In the genomic region with DNA sequence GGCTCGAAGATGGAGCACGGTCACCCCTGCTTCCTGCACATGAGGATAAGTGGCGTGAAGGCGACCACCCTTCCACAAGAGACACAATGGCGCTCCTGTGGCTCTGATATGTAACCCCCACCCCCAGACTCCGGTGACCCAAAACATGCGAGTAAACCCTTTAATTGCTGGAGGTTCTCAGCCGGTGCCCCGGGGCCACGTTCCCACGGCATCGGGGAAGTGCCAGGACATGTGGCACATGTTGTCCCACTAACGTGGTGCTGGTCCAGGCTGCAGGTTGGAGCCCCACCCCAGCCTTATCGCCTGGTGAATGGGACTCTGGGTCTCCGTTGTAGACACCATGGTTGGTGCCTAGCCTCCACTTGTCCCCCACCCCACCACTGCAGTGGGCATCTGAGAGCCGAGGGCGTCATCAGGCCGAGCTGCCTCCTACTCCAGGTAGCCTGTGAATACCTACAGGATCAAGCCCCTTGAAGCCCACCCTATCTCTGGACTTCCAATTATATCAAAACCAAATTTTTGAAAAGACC, we compare ENCODE assay signal across 1 cellular context.
TF ChIP-seq lines count a peak whose summit lies in the region.

No MANE protein-coding gene starts in this region.

TF ChIP-seq in liver, 16 proteins besides CTCF, POLR2A, EP300 and RAD21 (continued from another document):
- TF ChIP-seq, protein P1, sequence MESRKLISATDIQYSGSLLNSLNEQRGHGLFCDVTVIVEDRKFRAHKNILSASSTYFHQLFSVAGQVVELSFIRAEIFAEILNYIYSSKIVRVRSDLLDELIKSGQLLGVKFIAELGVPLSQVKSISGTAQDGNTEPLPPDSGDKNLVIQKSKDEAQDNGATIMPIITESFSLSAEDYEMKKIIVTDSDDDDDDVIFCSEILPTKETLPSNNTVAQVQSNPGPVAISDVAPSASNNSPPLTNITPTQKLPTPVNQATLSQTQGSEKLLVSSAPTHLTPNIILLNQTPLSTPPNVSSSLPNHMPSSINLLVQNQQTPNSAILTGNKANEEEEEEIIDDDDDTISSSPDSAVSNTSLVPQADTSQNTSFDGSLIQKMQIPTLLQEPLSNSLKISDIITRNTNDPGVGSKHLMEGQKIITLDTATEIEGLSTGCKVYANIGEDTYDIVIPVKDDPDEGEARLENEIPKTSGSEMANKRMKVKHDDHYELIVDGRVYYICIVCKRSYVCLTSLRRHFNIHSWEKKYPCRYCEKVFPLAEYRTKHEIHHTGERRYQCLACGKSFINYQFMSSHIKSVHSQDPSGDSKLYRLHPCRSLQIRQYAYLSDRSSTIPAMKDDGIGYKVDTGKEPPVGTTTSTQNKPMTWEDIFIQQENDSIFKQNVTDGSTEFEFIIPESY (IDR thresholded peaks at IDR 0.05): no peak
- TF ChIP-seq TAF1 (conservative IDR thresholded peaks at IDR 0.05): no peak
